ENCODE assay signal across 8 cellular contexts in the genomic region with DNA sequence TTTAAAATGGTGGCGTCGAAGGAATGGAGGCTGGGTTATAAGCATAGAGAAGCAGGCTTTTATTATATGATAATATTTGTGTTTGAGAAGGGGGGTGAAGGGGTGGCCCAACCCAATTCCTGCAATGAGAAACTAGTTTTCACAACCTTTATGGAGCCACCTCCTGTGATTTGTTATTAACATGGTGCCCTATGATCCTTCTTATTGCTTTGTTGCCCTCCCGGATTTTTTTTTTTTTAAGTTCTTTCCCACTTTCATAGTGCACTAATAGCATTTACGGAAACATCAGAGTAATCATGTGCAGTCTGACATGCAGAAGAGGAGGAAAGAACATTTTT. TPM values are rescaled to one million over a fixed set of nuclear protein-coding genes. Genes with fewer than 3 reads are reported as not detected.
DNase-seq lines count a peak whose midpoint lies in the region; ATAC-seq, FAIRE-seq and TF ChIP-seq lines count a peak whose summit lies in the region.

No MANE protein-coding gene starts in this region.

- TF ChIP-seq CTCF in A549 (IDR thresholded peaks at IDR 0.05) (no peak), mucosa of descending colon (IDR thresholded peaks at IDR 0.05) (no peak)

- no peak overlapping the region for H3K27ac Mint-ChIP-seq in central memory CD8-positive, alpha-beta T cell (ENCODE audit: low read depth)

- H3K36me3 Mint-ChIP-seq in central memory CD8-positive, alpha-beta T cell (ENCODE audit: insufficient read depth), result peaks cover 4% of the 10 kb centered on the region

- ATAC-seq in A549 (no peak; a peak in 4 of 6 replicates), HG03378 (IDR thresholded peaks at IDR 0.05; ENCODE audit: unreplicated experiment) (peak; percentile 1), mucosa of descending colon (peak; percentile 84), HG03280 (IDR thresholded peaks at IDR 0.05; ENCODE audit: unreplicated experiment) (no peak)
- no peak for ATAC-seq in central memory CD8-positive, alpha-beta T cell (replicated peaks; ENCODE audit: extremely low read depth, poor library complexity, severe bottlenecking)

- peak overlapping the region; percentile 64 for H3K4me3 Mint-ChIP-seq in central memory CD8-positive, alpha-beta T cell

- TF ChIP-seq RAD21 in A549 (conservative IDR thresholded peaks at IDR 0.05 in 1 of 2, IDR thresholded peaks at IDR 0.05 in 1 of 2), result no peak

- TF ChIP-seq POLR2A in A549 (IDR thresholded peaks at IDR 0.05; ENCODE audit: low read length), result no peak

- intact Hi-C loops in mucosa of descending colon (cut with DNase I, micrococcal nuclease), result loop anchor here in 1 of 2 donors (5.0 kb wide), 1 partner anchor 84 kb away; no protein-coding TSS in a partner anchor

- WGBS in A549 (ENCODE audit: missing lambda C conversion rate), result 2% methylated on average over 4 of the region's 4 CpGs

- peaks cover 11% of the 10 kb centered on the region for H3K4me1 Mint-ChIP-seq in central memory CD8-positive, alpha-beta T cell

- POLR2A ChIA-PET in A549 (lab: Yijun Ruan, JAX), result interaction anchor here (0.6 kb wide), 1 partner anchor 92 kb away, joined by 3 read pairs; the partner anchor contains the start of gene ING3

- peak overlapping the region; percentile 74 for H3K4me2 ChIP-seq in A549

- H3K4me3 ChIP-seq in A549, result peak overlapping the region; percentile 65
- peak overlapping the region; percentile 49 for H3K4me3 ChIP-seq in mucosa of descending colon

- FAIRE-seq in A549 (lab: Jason Lieb, UNC), result no peak

- H3K9me3 ChIP-seq in A549, result no peaks in the 10 kb centered on the region
- no peaks in the 10 kb centered on the region for H3K9me3 ChIP-seq in mucosa of descending colon

- no peaks in the 10 kb centered on the region for H3K36me3 ChIP-seq in mucosa of descending colon (ENCODE audit: low read depth)

- no peak for TF ChIP-seq EP300 in A549 (IDR thresholded peaks at IDR 0.05)

- H3K27me3 Mint-ChIP-seq in central memory CD8-positive, alpha-beta T cell, result peaks cover 85% of the 10 kb centered on the region

- no peaks in the 10 kb centered on the region for H3K9me3 Mint-ChIP-seq in central memory CD8-positive, alpha-beta T cell

- H3K27ac ChIP-seq in A549, result peak overlapping the region; percentile 61 to 83; a peak in 5 of 6 replicates

- peaks cover 4% of the 10 kb centered on the region; the same call in 1 of the 3 replicates for H3K4me1 ChIP-seq in A549
- H3K4me1 ChIP-seq in mucosa of descending colon (ENCODE audit: low read depth), result peaks cover 9% of the 10 kb centered on the region

- DNase-seq in A549 (ENCODE audit: low read depth in 1 of 2, low spot score in 1 of 2) (no peak), mucosa of descending colon (no peak), amygdala (lab: John Stamatoyannopoulos, UW) (no peak), NCI-H2171 (lab: John Stamatoyannopoulos, UW) (no peak)
- DNase-seq in central memory CD8-positive, alpha-beta T cell (ENCODE audit: low spot score in 2 of 2), result no peak
- DNase-seq in activated CD4-positive, alpha-beta T cell treated with anti-CD3 and anti-CD28 coated beads, Interleukin-2, amount 50 U/mL, for 48 hours, result no peak

- CTCF ChIA-PET in A549 (lab: Yijun Ruan, JAX), result interaction anchor here (0.6 to 2.7 kb wide), 3 partner anchors 10 to 488 kb away, joined by 3 to 7 read pairs (median 4); no protein-coding TSS in a partner anchor

TF ChIP-seq in A549, 52 proteins besides CTCF, POLR2A, EP300 and RAD21:
- TF ChIP-seq MYC (IDR thresholded peaks at IDR 0.05; ENCODE audit: borderline replicate concordance, low read length) (no peak), HEYL (CRISPR knock-in tag; IDR thresholded peaks at IDR 0.05) (no peak), EHF (CRISPR knock-in tag; IDR thresholded peaks at IDR 0.05) (no peak), HES2 (IDR thresholded peaks at IDR 0.05) (no peak), MAFK (IDR thresholded peaks at IDR 0.05; ENCODE audit: partially characterized antibody) (no peak), TFCP2L1 (CRISPR knock-in tag; IDR thresholded peaks at IDR 0.05) (no peak), CBX8 (IDR thresholded peaks at IDR 0.05) (no peak), JUNB (IDR thresholded peaks at IDR 0.05) (no peak), ZSCAN20 (CRISPR knock-in tag; IDR thresholded peaks at IDR 0.05) (no peak), NR3C1 (IDR thresholded peaks at IDR 0.05) (no peak), RCOR1 (IDR thresholded peaks at IDR 0.05; ENCODE audit: low read depth, low read length) (no peak), PHF8 (IDR thresholded peaks at IDR 0.05; ENCODE audit: borderline replicate concordance, low read depth) (no peak), RARB (CRISPR knock-in tag; IDR thresholded peaks at IDR 0.05) (no peak), KDM5A (IDR thresholded peaks at IDR 0.05) (no peak)
- TF ChIP-seq, protein P1, sequence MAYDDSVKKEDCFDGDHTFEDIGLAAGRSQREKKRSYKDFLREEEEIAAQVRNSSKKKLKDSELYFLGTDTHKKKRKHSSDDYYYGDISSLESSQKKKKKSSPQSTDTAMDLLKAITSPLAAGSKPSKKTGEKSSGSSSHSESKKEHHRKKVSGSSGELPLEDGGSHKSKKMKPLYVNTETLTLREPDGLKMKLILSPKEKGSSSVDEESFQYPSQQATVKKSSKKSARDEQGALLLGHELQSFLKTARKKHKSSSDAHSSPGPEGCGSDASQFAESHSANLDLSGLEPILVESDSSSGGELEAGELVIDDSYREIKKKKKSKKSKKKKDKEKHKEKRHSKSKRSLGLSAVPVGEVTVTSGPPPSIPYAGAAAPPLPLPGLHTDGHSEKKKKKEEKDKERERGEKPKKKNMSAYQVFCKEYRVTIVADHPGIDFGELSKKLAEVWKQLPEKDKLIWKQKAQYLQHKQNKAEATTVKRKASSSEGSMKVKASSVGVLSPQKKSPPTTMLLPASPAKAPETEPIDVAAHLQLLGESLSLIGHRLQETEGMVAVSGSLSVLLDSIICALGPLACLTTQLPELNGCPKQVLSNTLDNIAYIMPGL (CRISPR knock-in tag; IDR thresholded peaks at IDR 0.05; ENCODE audit: borderline replicate concordance), result no peak
- TF ChIP-seq, protein P2, sequence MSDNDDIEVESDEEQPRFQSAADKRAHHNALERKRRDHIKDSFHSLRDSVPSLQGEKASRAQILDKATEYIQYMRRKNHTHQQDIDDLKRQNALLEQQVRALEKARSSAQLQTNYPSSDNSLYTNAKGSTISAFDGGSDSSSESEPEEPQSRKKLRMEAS (IDR thresholded peaks at IDR 0.05), result no peak
- TF ChIP-seq, protein P3, sequence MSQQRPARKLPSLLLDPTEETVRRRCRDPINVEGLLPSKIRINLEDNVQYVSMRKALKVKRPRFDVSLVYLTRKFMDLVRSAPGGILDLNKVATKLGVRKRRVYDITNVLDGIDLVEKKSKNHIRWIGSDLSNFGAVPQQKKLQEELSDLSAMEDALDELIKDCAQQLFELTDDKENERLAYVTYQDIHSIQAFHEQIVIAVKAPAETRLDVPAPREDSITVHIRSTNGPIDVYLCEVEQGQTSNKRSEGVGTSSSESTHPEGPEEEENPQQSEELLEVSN (IDR thresholded peaks at IDR 0.05; ENCODE audit: borderline replicate concordance, low read depth), result no peak
- TF ChIP-seq, protein P4, sequence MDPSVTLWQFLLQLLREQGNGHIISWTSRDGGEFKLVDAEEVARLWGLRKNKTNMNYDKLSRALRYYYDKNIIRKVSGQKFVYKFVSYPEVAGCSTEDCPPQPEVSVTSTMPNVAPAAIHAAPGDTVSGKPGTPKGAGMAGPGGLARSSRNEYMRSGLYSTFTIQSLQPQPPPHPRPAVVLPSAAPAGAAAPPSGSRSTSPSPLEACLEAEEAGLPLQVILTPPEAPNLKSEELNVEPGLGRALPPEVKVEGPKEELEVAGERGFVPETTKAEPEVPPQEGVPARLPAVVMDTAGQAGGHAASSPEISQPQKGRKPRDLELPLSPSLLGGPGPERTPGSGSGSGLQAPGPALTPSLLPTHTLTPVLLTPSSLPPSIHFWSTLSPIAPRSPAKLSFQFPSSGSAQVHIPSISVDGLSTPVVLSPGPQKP (IDR thresholded peaks at IDR 0.05; ENCODE audit: low read depth, low read length), result no peak

RNA-seq across cellular contexts. Expression of gene TSPAN12, which starts 0.3 kb away (rescaled TPM):
- polyA plus RNA-seq in A549 (2011; rRNA removed) (0.98 and 1.2 TPM in 2 replicates), A549 (2017; fragmentation: RNase III; extraction: RNeasy Plus Mini Kit Qiagen cat#74134 plus additional on column Dnase treatment) (0.41 to 0.62 TPM (median 0.58 TPM) in 3 replicates)
- 0.48 and 0.51 TPM in 2 replicates for polyA plus RNA-seq in A549 (2012; cell fraction: cytosol; rRNA removed)
- polyA plus RNA-seq in A549 (2012; cell fraction: nucleus; rRNA removed), result 0.11 and 0.18 TPM in 2 replicates
- 0.92 and 1.2 TPM in 2 replicates for polyA minus RNA-seq in A549 (2011; rRNA and poly(A)+ RNA removed)
- 10 to 100 TPM; 23.1 to 43.4 (median 35.6) TPM for total RNA-seq in mucosa of descending colon

Comparison
In these comparisons a context has a peak if more than half of its experiments do, and no peak if none do; other contexts are left out.
1. ATAC-seq: peak in HG03378 (single experiment) and mucosa of descending colon (single experiment); none in A549 (0 of 2), central memory CD8-positive, alpha-beta T cell (single experiment) and HG03280 (single experiment).